ENCODE assay signal across 1 cellular context in genomic region chr3:12182687-12183441, GRCh38.
TF ChIP-seq lines count a peak whose summit lies in the region.

No MANE protein-coding gene starts in this region.

TF ChIP-seq in WTC11, 78 proteins besides CTCF, POLR2A, EP300 and RAD21 (continued from another document):
- TF ChIP-seq, protein P1, sequence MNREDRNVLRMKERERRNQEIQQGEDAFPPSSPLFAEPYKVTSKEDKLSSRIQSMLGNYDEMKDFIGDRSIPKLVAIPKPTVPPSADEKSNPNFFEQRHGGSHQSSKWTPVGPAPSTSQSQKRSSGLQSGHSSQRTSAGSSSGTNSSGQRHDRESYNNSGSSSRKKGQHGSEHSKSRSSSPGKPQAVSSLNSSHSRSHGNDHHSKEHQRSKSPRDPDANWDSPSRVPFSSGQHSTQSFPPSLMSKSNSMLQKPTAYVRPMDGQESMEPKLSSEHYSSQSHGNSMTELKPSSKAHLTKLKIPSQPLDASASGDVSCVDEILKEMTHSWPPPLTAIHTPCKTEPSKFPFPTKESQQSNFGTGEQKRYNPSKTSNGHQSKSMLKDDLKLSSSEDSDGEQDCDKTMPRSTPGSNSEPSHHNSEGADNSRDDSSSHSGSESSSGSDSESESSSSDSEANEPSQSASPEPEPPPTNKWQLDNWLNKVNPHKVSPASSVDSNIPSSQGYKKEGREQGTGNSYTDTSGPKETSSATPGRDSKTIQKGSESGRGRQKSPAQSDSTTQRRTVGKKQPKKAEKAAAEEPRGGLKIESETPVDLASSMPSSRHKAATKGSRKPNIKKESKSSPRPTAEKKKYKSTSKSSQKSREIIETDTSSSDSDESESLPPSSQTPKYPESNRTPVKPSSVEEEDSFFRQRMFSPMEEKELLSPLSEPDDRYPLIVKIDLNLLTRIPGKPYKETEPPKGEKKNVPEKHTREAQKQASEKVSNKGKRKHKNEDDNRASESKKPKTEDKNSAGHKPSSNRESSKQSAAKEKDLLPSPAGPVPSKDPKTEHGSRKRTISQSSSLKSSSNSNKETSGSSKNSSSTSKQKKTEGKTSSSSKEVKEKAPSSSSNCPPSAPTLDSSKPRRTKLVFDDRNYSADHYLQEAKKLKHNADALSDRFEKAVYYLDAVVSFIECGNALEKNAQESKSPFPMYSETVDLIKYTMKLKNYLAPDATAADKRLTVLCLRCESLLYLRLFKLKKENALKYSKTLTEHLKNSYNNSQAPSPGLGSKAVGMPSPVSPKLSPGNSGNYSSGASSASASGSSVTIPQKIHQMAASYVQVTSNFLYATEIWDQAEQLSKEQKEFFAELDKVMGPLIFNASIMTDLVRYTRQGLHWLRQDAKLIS (CRISPR knock-in tag; IDR thresholded peaks at IDR 0.05; ENCODE audit: borderline replicate concordance) = no peak
- TF ChIP-seq HMGXB4 (CRISPR knock-in tag; IDR thresholded peaks at IDR 0.05) = no peak
- TF ChIP-seq JAZF1 (CRISPR knock-in tag; IDR thresholded peaks at IDR 0.05) = no peak
- no peak for TF ChIP-seq RORB (CRISPR knock-in tag; IDR thresholded peaks at IDR 0.05)
- no peak for TF ChIP-seq CDX4 (CRISPR knock-in tag; IDR thresholded peaks at IDR 0.05; ENCODE audit: borderline replicate concordance)
- no peak for TF ChIP-seq NR3C1 (CRISPR knock-in tag; conservative IDR thresholded peaks at IDR 0.05; ENCODE audit: low read depth)
- no peak for TF ChIP-seq JUN (CRISPR knock-in tag; IDR thresholded peaks at IDR 0.05)
- TF ChIP-seq AR (CRISPR knock-in tag; IDR thresholded peaks at IDR 0.05) = no peak
- no peak for TF ChIP-seq OVOL2 (CRISPR knock-in tag; IDR thresholded peaks at IDR 0.05; ENCODE audit: borderline replicate concordance)
- TF ChIP-seq NFYB (CRISPR knock-in tag; conservative IDR thresholded peaks at IDR 0.05; ENCODE audit: low read depth) = no peak
- TF ChIP-seq, protein P2, sequence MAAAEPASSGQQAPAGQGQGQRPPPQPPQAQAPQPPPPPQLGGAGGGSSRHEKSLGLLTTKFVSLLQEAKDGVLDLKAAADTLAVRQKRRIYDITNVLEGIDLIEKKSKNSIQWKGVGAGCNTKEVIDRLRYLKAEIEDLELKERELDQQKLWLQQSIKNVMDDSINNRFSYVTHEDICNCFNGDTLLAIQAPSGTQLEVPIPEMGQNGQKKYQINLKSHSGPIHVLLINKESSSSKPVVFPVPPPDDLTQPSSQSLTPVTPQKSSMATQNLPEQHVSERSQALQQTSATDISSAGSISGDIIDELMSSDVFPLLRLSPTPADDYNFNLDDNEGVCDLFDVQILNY (CRISPR knock-in tag; IDR thresholded peaks at IDR 0.05) = no peak
- TF ChIP-seq CREB1 (CRISPR knock-in tag; IDR thresholded peaks at IDR 0.05) = no peak
- TF ChIP-seq ZNF671 (CRISPR knock-in tag; IDR thresholded peaks at IDR 0.05) = no peak
- TF ChIP-seq ZNF416 (CRISPR knock-in tag; IDR thresholded peaks at IDR 0.05) = no peak
TF ChIP-seq in WTC11: peak in this region for 0.
